11 cellular contexts compared by ENCODE assay signal in the genomic region with DNA sequence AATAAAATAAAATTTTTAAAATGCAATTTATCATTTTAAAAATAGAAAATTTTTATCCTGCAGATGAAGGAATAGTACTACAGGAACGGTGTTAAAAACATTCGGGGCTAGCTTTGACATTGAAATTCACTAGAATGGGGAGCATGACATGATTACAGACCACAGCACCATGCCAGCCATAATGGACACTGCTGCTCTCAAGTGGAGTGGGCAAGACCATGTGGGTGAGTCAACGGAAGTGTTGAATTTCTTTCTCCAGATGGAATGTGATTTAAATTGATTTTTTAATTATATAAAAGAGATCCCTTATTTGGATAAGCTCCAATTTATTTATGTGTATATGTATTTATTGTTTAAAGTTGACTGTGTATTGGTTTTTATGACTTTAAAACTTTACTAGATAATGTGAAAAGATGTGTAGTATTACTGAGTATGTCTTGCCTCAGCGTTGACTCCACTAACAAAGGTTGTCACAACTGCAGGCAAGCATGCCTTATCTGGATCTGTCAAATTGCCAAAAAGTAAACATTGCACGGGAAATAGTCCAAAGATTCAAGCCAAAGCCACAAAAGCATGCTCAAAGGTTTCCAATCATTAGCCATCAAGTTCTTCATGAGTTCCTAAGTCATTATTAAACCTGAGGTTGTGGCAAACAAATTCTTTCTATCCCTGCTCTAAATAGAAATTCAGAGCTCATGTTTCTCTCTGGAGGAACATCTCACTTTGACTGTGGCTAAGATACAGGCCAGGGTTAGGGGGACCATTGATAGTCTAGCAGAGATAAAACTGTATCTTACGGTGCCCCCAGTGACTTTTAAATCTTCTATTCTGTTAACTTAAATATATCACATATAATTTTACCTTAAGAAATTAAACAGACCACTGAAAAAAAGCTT.
DNase-seq lines count a peak whose midpoint lies in the region; TF ChIP-seq lines count a peak whose summit lies in the region.
"Had no signal": no experiment of that assay in that cellular context is flagged by ENCODE, and none has a peak within 500 bp of the region (broad histone marks: within the 10 kb centered on the region; RNA-seq: fewer than 3 reads in every experiment).

No MANE protein-coding gene starts in this region.

- H3K4me2 ChIP-seq in smooth muscle cell: no peak overlapping the region

- H3K9ac ChIP-seq in smooth muscle cell (ENCODE audit: low read depth): no peak overlapping the region

- H3K4me3 ChIP-seq in AG09309 (ENCODE audit: control insufficient read depth, low read depth, low read length) (no peak overlapping the region), smooth muscle cell (no peak overlapping the region)

- peak overlapping the region; percentile 83 for H3K27ac ChIP-seq in VCaP
- no peak overlapping the region for H3K27ac ChIP-seq in smooth muscle cell (ENCODE audit: low read depth)

- no peaks in the 10 kb centered on the region for H3K36me3 ChIP-seq in smooth muscle cell (ENCODE audit: low read depth)

- no peaks in the 10 kb centered on the region for H3K79me2 ChIP-seq in smooth muscle cell (ENCODE audit: low read depth)

- no peak overlapping the region for H2AFZ ChIP-seq in smooth muscle cell (ENCODE audit: low read depth)

- no peaks in the 10 kb centered on the region for H3K4me1 ChIP-seq in smooth muscle cell (ENCODE audit: low read depth)
- H3K4me1 ChIP-seq: Caco-2 had no signal

- 77% methylated on average over 6 of the region's 6 CpGs for WGBS in smooth muscle cell (ENCODE audit: low lambda C conversion rate)

- no peaks in the 10 kb centered on the region for H3F3A ChIP-seq in smooth muscle cell (ENCODE audit: low read depth)

- no peaks in the 10 kb centered on the region for H3K27me3 ChIP-seq in smooth muscle cell (ENCODE audit: low read depth)

- DNase-seq in AG09309 (ENCODE audit: low read depth): peak; percentile 98
- DNase-seq in HS-5 (ENCODE audit: low read depth): peak; percentile 70
- peak; percentile 51 for DNase-seq in kidney tubule cell (ENCODE audit: low spot score)
- DNase-seq in smooth muscle cell (lab: John Stamatoyannopoulos, UW; ENCODE audit: unreplicated experiment): no peak
- no peak for DNase-seq in iPS-NIHi11 (ENCODE audit: low spot score)
- DNase-seq in OCI-M2 (lab: John Stamatoyannopoulos, UW; ENCODE audit: unreplicated experiment): no peak
- DNase-seq in NCI-H187 (lab: John Stamatoyannopoulos, UW): no peak
- DNase-seq: Caco-2; left cardiac atrium; stimulated activated naive CD8-positive, alpha-beta T cell treated with anti-CD3 and anti-CD28 coated beads, Interleukin-15, amount 100 ng/mL, for 72 hours had no signal

- no peaks in the 10 kb centered on the region for H4K20me1 ChIP-seq in smooth muscle cell (ENCODE audit: low read depth)

- H3K9me3 ChIP-seq in smooth muscle cell (replicated peaks; ENCODE audit: low read depth): no peaks in the 10 kb centered on the region
- H3K9me3 ChIP-seq: Caco-2 had no signal

- no peak for TF ChIP-seq CTCF in AG09309 (IDR thresholded peaks at IDR 0.05; ENCODE audit: control insufficient read depth, insufficient read depth, low read depth, low read length, missing control alignments)
- no peak for TF ChIP-seq CTCF in VCaP (conservative IDR thresholded peaks at IDR 0.05)
- no peak for TF ChIP-seq CTCF in smooth muscle cell (IDR thresholded peaks at IDR 0.05; ENCODE audit: borderline replicate concordance, insufficient read depth, poor library complexity, severe bottlenecking)

Comparison
In these comparisons a context has a peak if more than half of its experiments do, and no peak if none do; other contexts are left out.
1. DNase-seq: peak in AG09309 (single experiment), HS-5 (single experiment) and kidney tubule cell (single experiment); none in smooth muscle cell (single experiment), iPS-NIHi11 (single experiment), OCI-M2 (single experiment) and NCI-H187 (0 of 2).